ENCODE assay signal across 15 cellular contexts in genomic region chr21:42366292-42367010, GRCh38. TPM values are rescaled to one million over a fixed set of nuclear protein-coding genes. Genes with fewer than 3 reads are reported as not detected.
A peak's percentile ranks its signal among the peaks of the same experiment; 100 is the strongest.
DNase-seq lines count a peak whose midpoint lies in the region; ATAC-seq, FAIRE-seq and TF ChIP-seq lines count a peak whose summit lies in the region.
"Had no signal": no experiment of that assay in that cellular context is flagged by ENCODE, and none has a peak within 500 bp of the region (broad histone marks: within the 10 kb centered on the region; RNA-seq: fewer than 3 reads in every experiment).

TFF1 (minus strand) TSS chr21:42366535; CDS start chr21:42366495, 40 bp downstream.

- H3K4me3 ChIP-seq in A549 (no peak within 1 kb of the TSS), WERI-Rb-1 (ENCODE audit: low read depth, low read length) (peak within 1 kb of the TSS; percentile 44)

- H3K4me1 ChIP-seq in A549 = peaks cover 23% of the 10 kb centered on the region

- H3K27me3 ChIP-seq in WERI-Rb-1 (ENCODE audit: insufficient read depth, low read depth, severe bottlenecking) = no peaks in the 10 kb centered on the region

- TF ChIP-seq EP300 in A549 (IDR thresholded peaks at IDR 0.05) = no peak

- WGBS in A549 (ENCODE audit: missing lambda C conversion rate) = 13% methylated on average over 11 of the region's 19 CpGs

- no peak for TF ChIP-seq RAD21 in A549 (conservative IDR thresholded peaks at IDR 0.05 in 1 of 2, IDR thresholded peaks at IDR 0.05 in 1 of 2)

- CTCF ChIA-PET in A549 (lab: Yijun Ruan, JAX) = interaction anchor here (1.0 to 1.8 kb wide), 3 partner anchors 9 to 38 kb away, joined by 3 to 5 read pairs (median 4); partner anchors contain the start of gene UBASH3A

- H3K36me3 ChIP-seq in WERI-Rb-1 = no peaks in the 10 kb centered on the region

- H3K27ac ChIP-seq in A549 (peak within 1 kb of the TSS; percentile 27 to 58; a peak in 5 of 6 replicates), WERI-Rb-1 (peak within 1 kb of the TSS; percentile 98)

- POLR2A ChIA-PET in A549 (lab: Yijun Ruan, JAX) = no interaction called here

- FAIRE-seq in A549 (lab: Jason Lieb, UNC) = no peak
- FAIRE-seq: frontal cortex had no signal

- ATAC-seq in A549 (peak; percentile 85 to 86), HG03439 (IDR thresholded peaks at IDR 0.05; ENCODE audit: unreplicated experiment) (no peak), GM19452 (IDR thresholded peaks at IDR 0.05; ENCODE audit: unreplicated experiment) (no peak)

- peak within 1 kb of the TSS; percentile 46 for H3K4me2 ChIP-seq in A549

- TF ChIP-seq POLR2A in A549 (IDR thresholded peaks at IDR 0.05; ENCODE audit: low read length) = no peak

- DNase-seq in A549 (ENCODE audit: low read depth in 1 of 2, low spot score in 1 of 2) = peak; percentile 41 to 85
- DNase-seq in HT1080 (ENCODE audit: low read depth) = peak; percentile 69
- peak; percentile 88 for DNase-seq in WERI-Rb-1
- peak; percentile 81 for DNase-seq in lung microvascular endothelial cell (ENCODE audit: low read depth in 2 of 2)
- DNase-seq in activated CD4-positive, alpha-beta T cell treated with anti-CD3 and anti-CD28 coated beads for 4 hours = no peak
- DNase-seq in hypothalamus (lab: John Stamatoyannopoulos, UW) = no peak
- DNase-seq: activated effector memory CD4-positive, alpha-beta T cell treated with anti-CD3 and anti-CD28 coated beads, Interleukin-2, amount 50 U/mL, for 16 hours; effector CD8-positive, alpha-beta T cell; immature natural killer cell; NCI-H1092 treated with DMSO at 0.1 percent for 48 hours; NCI-H446 treated with DMSO at 0.1 percent for 48 hours had no signal

- no peak for TF ChIP-seq CTCF in A549 (IDR thresholded peaks at IDR 0.05)
- TF ChIP-seq CTCF in WERI-Rb-1 (IDR thresholded peaks at IDR 0.05; ENCODE audit: low read depth, low read length) = no peak

- no peaks in the 10 kb centered on the region for H3K9me3 ChIP-seq in A549
- no peaks in the 10 kb centered on the region for H3K9me3 ChIP-seq in WERI-Rb-1 (ENCODE audit: severe bottlenecking)

TF ChIP-seq in A549, 52 proteins besides CTCF, POLR2A, EP300 and RAD21:
- TF ChIP-seq MYC (IDR thresholded peaks at IDR 0.05; ENCODE audit: borderline replicate concordance, low read length) (no peak), FOSL2 (IDR thresholded peaks at IDR 0.05) (no peak), FOSL2 (CRISPR knock-in tag; IDR thresholded peaks at IDR 0.05) (peak; percentile 67), NFE2L2 (conservative IDR thresholded peaks at IDR 0.05; ENCODE audit: low read length) (no peak), ESRRA (IDR thresholded peaks at IDR 0.05; ENCODE audit: borderline replicate concordance, low read length) (no peak), ZC3H11A (IDR thresholded peaks at IDR 0.05) (no peak), SREBF2 (IDR thresholded peaks at IDR 0.05) (no peak), NPAS2 (CRISPR knock-in tag; IDR thresholded peaks at IDR 0.05; ENCODE audit: borderline replicate concordance) (no peak), KDM5A (IDR thresholded peaks at IDR 0.05) (no peak)
TF ChIP-seq in A549: peak in this region for 1.

RNA-seq across cellular contexts. Expression of gene TFF1, which starts in this region (rescaled TPM):
- polyA plus RNA-seq in A549 (2011; rRNA removed) (5.8 and 12.8 TPM in 2 replicates), A549 (2017; fragmentation: RNase III; extraction: RNeasy Plus Mini Kit Qiagen cat#74134 plus additional on column Dnase treatment) (0.64 to 1.4 TPM (median 1.0 TPM) in 3 replicates)
- polyA plus RNA-seq in A549 (2012; cell fraction: cytosol; rRNA removed) = 12.0 and 12.3 TPM in 2 replicates
- 8.1 and 10.9 TPM in 2 replicates for polyA plus RNA-seq in A549 (2012; cell fraction: nucleus; rRNA removed)
- polyA minus RNA-seq in A549 (2011; rRNA and poly(A)+ RNA removed) = 2.5 and 8.2 TPM in 2 replicates
- total RNA-seq in HT1080 (2014; rRNA removed; shearing (Covaris generic)) = not detected in 2 replicates
- polyA plus RNA-seq in HT1080 (2015; cell fraction: cytosol; rRNA removed) = not detected in 2 replicates
- polyA plus RNA-seq in HT1080 (2015; cell fraction: nucleus; rRNA removed) = not detected in 2 replicates
- not detected in 2 replicates for total RNA-seq in lung microvascular endothelial cell
- total RNA-seq: frontal cortex, osteocyte had no signal
- polyA plus RNA-seq: immature natural killer cell had no signal

Comparison
In these comparisons a context has a peak if more than half of its experiments do, and no peak if none do; other contexts are left out.
1. Peak in DNase-seq in HT1080; RNA of the gene not detected or under 1 TPM.
2. Peak in DNase-seq in lung microvascular endothelial cell; RNA of the gene not detected or under 1 TPM.
3. ATAC-seq: peak in A549 (2 of 2); none in HG03439 (single experiment) and GM19452 (single experiment).
4. DNase-seq: peak in A549 (2 of 2) and WERI-Rb-1 (single experiment); none in activated CD4-positive, alpha-beta T cell treated with anti-CD3 and anti-CD28 coated beads for 4 hours (0 of 2) and hypothalamus (0 of 51).